1 cellular context compared by ENCODE assay signal in genomic region chr10:80202934-80203834, GRCh38.
A peak's percentile ranks its signal among the peaks of the same experiment; 100 is the strongest.
TF ChIP-seq lines count a peak whose summit lies in the region.

No MANE protein-coding gene starts in this region.

TF ChIP-seq in K562, 482 proteins besides CTCF, POLR2A, EP300 and RAD21 (continued from another document and continues in another):
- TF ChIP-seq RREB1 (CRISPR knock-in tag; IDR thresholded peaks at IDR 0.05) (no peak), ZNF764 (CRISPR knock-in tag; IDR thresholded peaks at IDR 0.05; ENCODE audit: low read depth) (no peak), BRF1 (IDR thresholded peaks at IDR 0.05; ENCODE audit: borderline replicate concordance, extremely low read depth, insufficient read length) (no peak), KLF10 (CRISPR knock-in tag; IDR thresholded peaks at IDR 0.05) (no peak), NFIX (CRISPR knock-in tag; IDR thresholded peaks at IDR 0.05; ENCODE audit: low read depth) (no peak), ZFP1 (CRISPR knock-in tag; IDR thresholded peaks at IDR 0.05) (no peak), ZNF398 (CRISPR knock-in tag; IDR thresholded peaks at IDR 0.05) (no peak), SMARCE1 (IDR thresholded peaks at IDR 0.05) (peak; percentile 58; the same call in 1 of the 2 replicates), GATA2 (CRISPR knock-in tag; IDR thresholded peaks at IDR 0.05) (0 out of 2 replicates have a peak, but pooled peaks have one; percentile 29), CBX2 (IDR thresholded peaks at IDR 0.05; ENCODE audit: insufficient read depth, low read length, poor library complexity, severe bottlenecking) (no peak), ZNF551 (CRISPR knock-in tag; IDR thresholded peaks at IDR 0.05) (no peak), SLC30A9 (CRISPR knock-in tag; IDR thresholded peaks at IDR 0.05) (no peak), JUN (IDR thresholded peaks at IDR 0.05; ENCODE audit: borderline replicate concordance, low read depth, low read length) (peak; percentile 26; the same call in 1 of the 2 replicates), JUN (CRISPR knock-in tag; IDR thresholded peaks at IDR 0.05; ENCODE audit: borderline replicate concordance) (no peak; the same call in 1 of the 2 replicates), RBFOX2 (IDR thresholded peaks at IDR 0.05; ENCODE audit: low read depth, low read length) (no peak), PHF21A (IDR thresholded peaks at IDR 0.05; ENCODE audit: borderline replicate concordance, low read depth) (0 out of 2 replicates have a peak, but pooled peaks have one; percentile 66), RNF2 (IDR thresholded peaks at IDR 0.05) (no peak), CUX1 (CRISPR knock-in tag; IDR thresholded peaks at IDR 0.05) (no peak), SRSF7 (optimal IDR thresholded peaks at IDR 0.05; ENCODE audit: low read depth, low read length) (no peak), NR2C2 (CRISPR knock-in tag; IDR thresholded peaks at IDR 0.05) (peak; percentile 44; the same call in 1 of the 2 replicates), NR2C2 (tag; IDR thresholded peaks at IDR 0.05) (peak; percentile 33), PHF20 (IDR thresholded peaks at IDR 0.05; ENCODE audit: partially characterized antibody) (peak; percentile 65), TAF9B (IDR thresholded peaks at IDR 0.05; ENCODE audit: partially characterized antibody) (no peak), THAP12 (CRISPR knock-in tag; IDR thresholded peaks at IDR 0.05) (peak; percentile 80), ZNF740 (CRISPR knock-in tag; IDR thresholded peaks at IDR 0.05) (peak; percentile 78), ZNF740 (tag; IDR thresholded peaks at IDR 0.05) (0 out of 4 replicates have a peak, but pooled peaks of 1 of the 2 experiments have one; percentile 15), PYGO2 (tag; IDR thresholded peaks at IDR 0.05) (peak; percentile 51; the same call in 1 of the 2 replicates), BCLAF1 (IDR thresholded peaks at IDR 0.05; ENCODE audit: borderline replicate concordance in 1 of 2, control insufficient read depth in 1 of 2, low read depth in 2 of 2, low read length in 1 of 2) (no peak), FUS (optimal IDR thresholded peaks at IDR 0.05; ENCODE audit: low read depth, low read length) (no peak), KAT7 (CRISPR knock-in tag; IDR thresholded peaks at IDR 0.05; ENCODE audit: borderline replicate concordance) (no peak), THRB (CRISPR knock-in tag; conservative IDR thresholded peaks at IDR 0.05) (no peak; the same call in 1 of the 2 replicates), CHD2 (IDR thresholded peaks at IDR 0.05; ENCODE audit: low read depth, low read length) (no peak), YBX1 (IDR thresholded peaks at IDR 0.05) (no peak), TBP (optimal IDR thresholded peaks at IDR 0.05; ENCODE audit: low read depth, low read length) (peak; percentile 63), ZBTB34 (CRISPR knock-in tag; IDR thresholded peaks at IDR 0.05) (no peak), LEF1 (IDR thresholded peaks at IDR 0.05) (peak; percentile 76)
